Comparison of ENCODE assay signal across 10 cellular contexts in genomic region chr2:98473995-98474780, GRCh38. TPM values are rescaled to one million over a fixed set of nuclear protein-coding genes. Genes with fewer than 3 reads are reported as not detected.
DNase-seq lines count a peak whose midpoint lies in the region; ATAC-seq and TF ChIP-seq lines count a peak whose summit lies in the region.
"Had no signal": no experiment of that assay in that cellular context is flagged by ENCODE, and none has a peak within 500 bp of the region (broad histone marks: within the 10 kb centered on the region; RNA-seq: fewer than 3 reads in every experiment).

No MANE protein-coding gene starts in this region.

- H3K4me3 ChIP-seq in CD8-positive, alpha-beta memory T cell (ENCODE audit: low read length) = peak overlapping the region; percentile 25
- no peak overlapping the region for H3K4me3 ChIP-seq in endodermal cell (ENCODE audit: low read length)

- peaks cover 0 to 20% (median 2%) of the 10 kb centered on the region in 3 donors for H3K36me3 Mint-ChIP-seq in CD8-positive, alpha-beta memory T cell
- peaks cover 9% of the 10 kb centered on the region for H3K36me3 Mint-ChIP-seq in endodermal cell (ENCODE audit: low read depth)

- H3K27me3 ChIP-seq in CD8-positive, alpha-beta memory T cell (ENCODE audit: insufficient read depth, low read length, poor library complexity, severe bottlenecking) = no peaks in the 10 kb centered on the region
- H3K27me3 ChIP-seq in endodermal cell (ENCODE audit: control insufficient read depth, insufficient read depth, low read length, poor library complexity, severe bottlenecking) = no peaks in the 10 kb centered on the region

- 93 to 94% methylated on average over 10 of the region's 10 CpGs for WGBS in endodermal cell (ENCODE audit: insufficient coverage in 1 of 2, insufficient read length in 1 of 2), 2 experiments

- H3K9ac ChIP-seq in endodermal cell (ENCODE audit: extremely low read depth, low read length, poor library complexity, severe bottlenecking) = no peak overlapping the region

- peaks cover 99% of the 10 kb centered on the region for H3K4me1 ChIP-seq in CD8-positive, alpha-beta memory T cell (ENCODE audit: insufficient read depth, low read length)
- peaks cover 15% of the 10 kb centered on the region for H3K4me1 ChIP-seq in endodermal cell (ENCODE audit: control insufficient read depth, insufficient read depth, low read length)

- DNase-seq in CD8-positive, alpha-beta memory T cell = peak in 1 of 5 donors; percentile 30
- DNase-seq in NCI-H2107 (lab: John Stamatoyannopoulos, UW) (peak; percentile 31), endodermal cell (no peak), Right ventricle myocardium superior (no peak), DMS153 (lab: John Stamatoyannopoulos, UW) (no peak)
- DNase-seq: Calu3 had no signal

- ATAC-seq in GM19043 (IDR thresholded peaks at IDR 0.05; ENCODE audit: low read depth, unreplicated experiment) (peak; percentile 44), HG03139 (IDR thresholded peaks at IDR 0.05; ENCODE audit: unreplicated experiment) (no peak), GM21825 (IDR thresholded peaks at IDR 0.05; ENCODE audit: unreplicated experiment) (no peak), Right ventricle myocardium superior (ENCODE audit: poor library complexity) (no peak)

- H3K9me3 ChIP-seq in CD8-positive, alpha-beta memory T cell (ENCODE audit: low read length) = no peaks in the 10 kb centered on the region
- H3K9me3 ChIP-seq in endodermal cell (ENCODE audit: control insufficient read depth, low read length) = no peaks in the 10 kb centered on the region

- intact Hi-C loops in Right ventricle myocardium superior (cut with DNase I) = no loop called here

- no peaks in the 10 kb centered on the region for H3K36me3 ChIP-seq in CD8-positive, alpha-beta memory T cell (ENCODE audit: insufficient read depth, low read length)
- peaks cover 42% of the 10 kb centered on the region for H3K36me3 ChIP-seq in endodermal cell (ENCODE audit: control insufficient read depth, insufficient read depth, low read length)

- POLR2A ChIA-PET in CD8-positive, alpha-beta memory T cell (lab: Charles Lee) = interaction anchor here (0.6 to 1.5 kb wide), 2 partner anchors 8 to 37 kb away, joined by 3 to 4 read pairs; no protein-coding TSS in a partner anchor

- H3K4me1 Mint-ChIP-seq in CD8-positive, alpha-beta memory T cell = peaks cover 91 to 99% (median 98%) of the 10 kb centered on the region in 3 donors
- peaks cover 33% of the 10 kb centered on the region for H3K4me1 Mint-ChIP-seq in endodermal cell

- peak overlapping the region; percentile 78 to 98 (median 92) for H3K27ac Mint-ChIP-seq in CD8-positive, alpha-beta memory T cell
- peak overlapping the region; percentile 56 for H3K27ac Mint-ChIP-seq in endodermal cell
- H3K27ac Mint-ChIP-seq: progenitor cell of endocrine pancreas had no signal

- TF ChIP-seq CTCF in endodermal cell (conservative IDR thresholded peaks at IDR 0.05) = no peak

- H3K9me3 Mint-ChIP-seq in CD8-positive, alpha-beta memory T cell = no peaks in the 10 kb centered on the region
- H3K9me3 Mint-ChIP-seq in endodermal cell = no peaks in the 10 kb centered on the region

- no peaks in the 10 kb centered on the region for H3K27me3 Mint-ChIP-seq in CD8-positive, alpha-beta memory T cell
- H3K27me3 Mint-ChIP-seq in endodermal cell (ENCODE audit: insufficient read depth) = no peaks in the 10 kb centered on the region
- H3K27me3 Mint-ChIP-seq: progenitor cell of endocrine pancreas had no signal

- peak overlapping the region; percentile 3 for H3K27ac ChIP-seq in CD8-positive, alpha-beta memory T cell (ENCODE audit: low read depth, low read length)
- H3K27ac ChIP-seq in endodermal cell (ENCODE audit: low read depth, low read length) = no peak overlapping the region

- peak overlapping the region; percentile 39 to 83 (median 78) for H3K4me3 Mint-ChIP-seq in CD8-positive, alpha-beta memory T cell
- H3K4me3 Mint-ChIP-seq in endodermal cell = no peak overlapping the region

- CTCF ChIA-PET in CD8-positive, alpha-beta memory T cell (lab: Charles Lee) = interaction anchor here (1.0 to 1.8 kb wide), 3 partner anchors 8 to 27 kb away, joined by 3 to 4 read pairs (median 3); no protein-coding TSS in a partner anchor

RNA-seq across cellular contexts. Expression of gene INPP4A, which starts 29.5 kb away (rescaled TPM):
- total RNA-seq in CD8-positive, alpha-beta memory T cell = 10 to 100 TPM; 41.0 to 46.9 TPM
- 61.4 TPM for polyA plus RNA-seq in CD8-positive, alpha-beta memory T cell
- total RNA-seq in endodermal cell = 10 to 100 TPM; 84.9 to 94.2 TPM
- 31.9 TPM for polyA plus RNA-seq in endodermal cell (2013, experiment 1 of 2)
- polyA plus RNA-seq in endodermal cell (2013, experiment 2 of 2) = 33.3 TPM
- total RNA-seq in Right ventricle myocardium superior = 16.8 TPM
